In the genomic region with DNA sequence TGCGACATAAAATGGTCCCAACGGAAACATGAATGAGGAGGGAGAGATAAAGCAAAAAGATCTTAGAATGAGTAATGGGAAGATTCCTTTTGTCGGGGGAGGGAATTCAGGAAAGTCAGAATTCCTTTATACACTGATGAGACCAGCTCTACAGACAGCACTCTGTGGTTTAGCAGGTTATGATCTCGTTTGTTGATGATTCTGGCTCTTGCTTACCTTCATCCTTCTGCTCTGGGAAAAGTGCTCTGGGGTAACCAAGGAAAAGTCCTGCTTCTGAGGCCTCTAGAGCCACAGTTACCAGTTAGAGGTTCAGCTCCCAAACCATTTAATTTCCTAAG, we compare ENCODE assay signal across 26 cellular contexts.
A peak's percentile ranks its signal among the peaks of the same experiment; 100 is the strongest.
DNase-seq lines count a peak whose midpoint lies in the region; ATAC-seq and TF ChIP-seq lines count a peak whose summit lies in the region.
"Had no signal": no experiment of that assay in that cellular context is flagged by ENCODE, and none has a peak within 500 bp of the region (broad histone marks: within the 10 kb centered on the region; RNA-seq: fewer than 3 reads in every experiment).

No MANE protein-coding gene starts in this region.

- intact Hi-C loops in left ventricle myocardium inferior (cut with micrococcal nuclease) (no loop called here), Right ventricle myocardium inferior (cut with DNase I) (loop anchor here (10.0 kb wide), 1 partner anchor 45 kb away; no protein-coding TSS in a partner anchor), ascending aorta (cut with DNase I) (loop anchor here (10.0 kb wide), 1 partner anchor 275 kb away; no protein-coding TSS in a partner anchor)

- H3K27me3 ChIP-seq in left ventricle myocardium inferior (ENCODE audit: low read depth) (no peaks in the 10 kb centered on the region), ascending aorta (no peaks in the 10 kb centered on the region)
- H3K27me3 ChIP-seq: colonic mucosa, foreskin keratinocyte, upper lobe of left lung had no signal

- no peak for DNase-seq in left ventricle myocardium inferior
- no peak for DNase-seq in Right ventricle myocardium inferior (ENCODE audit: missing footprints)
- DNase-seq in ascending aorta (ENCODE audit: low spot score in 2 of 2): no peak
- peak; percentile 71 for DNase-seq in kidney tubule cell (ENCODE audit: low spot score)
- DNase-seq in SHP77 (lab: John Stamatoyannopoulos, UW): no peak
- DNase-seq in NCI-H1694 (lab: John Stamatoyannopoulos, UW): no peak
- no peak for DNase-seq in NCI-H2196 (lab: John Stamatoyannopoulos, UW; ENCODE audit: unreplicated experiment)
- DNase-seq: activated CD4-positive, alpha-beta T cell treated with anti-CD3 and anti-CD28 coated beads for 1 hour; activated CD8-positive, alpha-beta T cell treated with anti-CD3 and anti-CD28 coated beads, Interleukin-2, amount 10 ng/mL, durations not matched to agents 7 days and 5 days; activated naive CD4-positive, alpha-beta T cell treated with anti-CD3 and anti-CD28 coated beads, Interleukin-2, amount 50 U/mL, for 16 hours; CD4-positive, CD25-positive, alpha-beta regulatory T cell; colonic mucosa; foreskin keratinocyte; left cardiac atrium; NCI-H1092; NCI-H510A treated with DMSO at 0.1 percent for 48 hours; nephron progenitor cell; retina; RPMI8226; small intestine; stimulated activated naive B cell treated with anti-CD40 and anti-IgM and Interleukin-4, amounts not matched to agents 10 μg/mL and 1 μg/mL and 100 μg/mL, for 72 hours; T-helper 2 cell had no signal

- H3K4me1 ChIP-seq in left ventricle myocardium inferior: peaks cover 56% of the 10 kb centered on the region
- H3K4me1 ChIP-seq in ascending aorta: peaks cover 0 to 9% of the 10 kb centered on the region in 2 donors
- H3K4me1 ChIP-seq: colonic mucosa, upper lobe of left lung had no signal

- H3K9me3 ChIP-seq in left ventricle myocardium inferior (replicated peaks) (no peaks in the 10 kb centered on the region), ascending aorta (no peaks in the 10 kb centered on the region)
- H3K9me3 ChIP-seq: colonic mucosa, upper lobe of left lung had no signal

- TF ChIP-seq CTCF in left ventricle myocardium inferior (IDR thresholded peaks at IDR 0.05; ENCODE audit: borderline replicate concordance): no peak
- no peak for TF ChIP-seq CTCF in ascending aorta (IDR thresholded peaks at IDR 0.05)

- H3K36me3 ChIP-seq in left ventricle myocardium inferior (no peaks in the 10 kb centered on the region), ascending aorta (no peaks in the 10 kb centered on the region)
- H3K36me3 ChIP-seq: colonic mucosa, upper lobe of left lung had no signal

- no peak overlapping the region for H3K4me3 ChIP-seq in left ventricle myocardium inferior
- H3K4me3 ChIP-seq in ascending aorta: no peak overlapping the region
- H3K4me3 ChIP-seq: colonic mucosa, K562, SK-N-MC, upper lobe of left lung had no signal

- H3K27ac ChIP-seq in left ventricle myocardium inferior (replicated peaks) (peak overlapping the region; percentile 63), ascending aorta (peak overlapping the region; percentile 24 to 38)
- H3K27ac ChIP-seq: colonic mucosa, foreskin keratinocyte, SK-N-MC, upper lobe of left lung had no signal

- ATAC-seq in Right ventricle myocardium inferior (no peak), GM18519 (IDR thresholded peaks at IDR 0.05; ENCODE audit: low FRiP score, unreplicated experiment) (no peak)
- ATAC-seq: activated CD8-positive, alpha-beta T cell treated with anti-CD3 and anti-CD28 coated beads, Interleukin-2, amount 10 ng/mL, durations not matched to agents 7 days and 5 days; K562; stimulated activated naive B cell treated with anti-CD40 and anti-IgM and Interleukin-4, amounts not matched to agents 10 μg/mL and 1 μg/mL and 100 μg/mL, for 72 hours had no signal
